24 cellular contexts compared by ENCODE assay signal in genomic region chr1:152932170-152932811, GRCh38. TPM values are rescaled to one million over a fixed set of nuclear protein-coding genes. Genes with fewer than 3 reads are reported as not detected.
DNase-seq lines count a peak whose midpoint lies in the region; ATAC-seq, FAIRE-seq and TF ChIP-seq lines count a peak whose summit lies in the region.
"Had no signal": no experiment of that assay in that cellular context is flagged by ENCODE, and none has a peak within 500 bp of the region (broad histone marks: within the 10 kb centered on the region; RNA-seq: fewer than 3 reads in every experiment).

No MANE protein-coding gene starts in this region.

- no peak overlapping the region for H2AFZ ChIP-seq in K562 (ENCODE audit: low read depth, low read length)
- no peak overlapping the region for H2AFZ ChIP-seq in Karpas-422 (ENCODE audit: low read length)

- FAIRE-seq in K562 (lab: Jason Lieb, UNC): no peak
- FAIRE-seq: GM12892 had no signal

- H3K27ac ChIP-seq in K562 (ENCODE audit: extremely low read depth, low read depth, low read length): no peak overlapping the region
- no peak overlapping the region for H3K27ac ChIP-seq in esophagus muscularis mucosa (replicated peaks in 1 of 4)
- H3K27ac ChIP-seq in upper lobe of left lung: no peak overlapping the region
- H3K27ac ChIP-seq in Karpas-422 (ENCODE audit: low read length): no peak overlapping the region
- H3K27ac ChIP-seq: 22Rv1, BLaER1, Peyer's patch, SJCRH30 had no signal

- no peak for TF ChIP-seq RAD21 in K562 (CRISPR knock-in tag; conservative IDR thresholded peaks at IDR 0.05 in 1 of 2, IDR thresholded peaks at IDR 0.05 in 1 of 2)

- BruUV-seq in K562 (replicated peaks; lab: Mats Ljungman, UMichigan): no TSS peak

- H4K20me1 ChIP-seq in K562 (replicated peaks; ENCODE audit: control insufficient read depth, insufficient read depth, low read length): no peaks in the 10 kb centered on the region
- no peaks in the 10 kb centered on the region for H4K20me1 ChIP-seq in Karpas-422 (ENCODE audit: insufficient read depth, low read depth, low read length)
- H4K20me1 ChIP-seq: BLaER1 had no signal

- DNase-seq in NCI-H2107 treated with DMSO at 0.1 percent for 48 hours (lab: John Stamatoyannopoulos, UW; ENCODE audit: unreplicated experiment): peak; percentile 76
- DNase-seq in NCI-H2107 (lab: John Stamatoyannopoulos, UW): no peak
- DNase-seq in K562 (ENCODE audit: extremely low read depth in 1 of 4, low spot score in 3 of 4): no peak
- DNase-seq in esophagus muscularis mucosa (ENCODE audit: extremely low spot score): peak; percentile 75
- DNase-seq in upper lobe of left lung: no peak
- no peak for DNase-seq in NK-92 treated with Interleukin-12 subunit alpha and Interleukin-12 subunit beta, amount 100 ng/mL, for 24 hours (lab: John Stamatoyannopoulos, UW)
- DNase-seq in Karpas-422: no peak
- no peak for DNase-seq in NCI-H526 (lab: John Stamatoyannopoulos, UW)
- DNase-seq: ACHN; CD4-positive, alpha-beta T cell; COR-L47; H7; Kasumi-1; MG63; NCI-H1694 treated with DMSO at 0.1 percent for 48 hours; NCI-H446; NCI-H69; Peyer's patch; SJCRH30 had no signal

- H3K27me3 ChIP-seq in K562 (ENCODE audit: control insufficient read depth in 2 of 2, insufficient read depth in 2 of 2, low read length in 2 of 2) (no peaks in the 10 kb centered on the region), esophagus muscularis mucosa (no peaks in the 10 kb centered on the region), upper lobe of left lung (no peaks in the 10 kb centered on the region), Karpas-422 (ENCODE audit: low read length) (no peaks in the 10 kb centered on the region)
- H3K27me3 ChIP-seq: BLaER1, Peyer's patch, SJCRH30 had no signal

- TF ChIP-seq CTCF in K562 (IDR thresholded peaks at IDR 0.05 in 2 of 3, conservative IDR thresholded peaks at IDR 0.05 in 1 of 3; ENCODE audit: insufficient read depth in 2 of 3, low read depth in 1 of 3, low read length in 3 of 3) (no peak), esophagus muscularis mucosa (IDR thresholded peaks at IDR 0.05) (no peak), upper lobe of left lung (IDR thresholded peaks at IDR 0.05) (no peak)

- 0% methylated on average over 4 of the region's 4 CpGs for WGBS in K562 (ENCODE audit: insufficient coverage, low coverage, missing lambda C conversion rate)
- 87% methylated on average over 4 of the region's 4 CpGs for WGBS in esophagus muscularis mucosa
- 40 to 58% methylated on average over 4 of the region's 4 CpGs for WGBS in upper lobe of left lung, 2 donors

- TF ChIP-seq POLR2A in K562 (conservative IDR thresholded peaks at IDR 0.05): no peak
- no peak for TF ChIP-seq POLR2A in esophagus muscularis mucosa (IDR thresholded peaks at IDR 0.05; ENCODE audit: low read depth)
- TF ChIP-seq POLR2A in upper lobe of left lung (IDR thresholded peaks at IDR 0.05): no peak

- intact Hi-C loops in K562 (cut with micrococcal nuclease) (no loop called here), esophagus muscularis mucosa (cut with DNase I) (no loop called here)

- no peaks in the 10 kb centered on the region for H3K79me2 ChIP-seq in K562 (ENCODE audit: control insufficient read depth, insufficient read depth, low read length)
- no peaks in the 10 kb centered on the region for H3K79me2 ChIP-seq in Karpas-422 (ENCODE audit: low read length)

- ATAC-seq in K562: no peak
- peak; percentile 24 to 63 for ATAC-seq in upper lobe of left lung (ENCODE audit: low FRiP score in 2 of 2)

- H3K36me3 ChIP-seq in K562 (ENCODE audit: control insufficient read depth, insufficient read depth, low read length): no peaks in the 10 kb centered on the region
- H3K36me3 ChIP-seq in esophagus muscularis mucosa: no peaks in the 10 kb centered on the region
- no peaks in the 10 kb centered on the region for H3K36me3 ChIP-seq in upper lobe of left lung
- no peaks in the 10 kb centered on the region for H3K36me3 ChIP-seq in Karpas-422 (ENCODE audit: insufficient read depth, low read length)
- H3K36me3 ChIP-seq: BLaER1, MG63, Peyer's patch, SJCRH30 had no signal

- H3K9me3 ChIP-seq in K562 (replicated peaks; ENCODE audit: control insufficient read depth, insufficient read depth, low read depth, low read length) (no peaks in the 10 kb centered on the region), esophagus muscularis mucosa (no peaks in the 10 kb centered on the region), upper lobe of left lung (no peaks in the 10 kb centered on the region), Karpas-422 (ENCODE audit: low read length) (no peaks in the 10 kb centered on the region)
- H3K9me3 ChIP-seq: BLaER1, MG63, Peyer's patch, SJCRH30 had no signal

- H3K9me2 ChIP-seq in Karpas-422 (replicated peaks; ENCODE audit: insufficient read depth, low read length): no peaks in the 10 kb centered on the region

- no peak overlapping the region for H3K9ac ChIP-seq in K562 (ENCODE audit: insufficient read depth in 1 of 2, low read depth in 2 of 2, low read length in 2 of 2)
- no peak overlapping the region for H3K9ac ChIP-seq in Karpas-422 (ENCODE audit: low read length)
- H3K9ac ChIP-seq: BLaER1 had no signal

- in situ Hi-C loops in K562 (cut with MboI): no loop called here

- H3K4me3 ChIP-seq in K562: no peak overlapping the region
- H3K4me3 ChIP-seq in esophagus muscularis mucosa: no peak overlapping the region
- H3K4me3 ChIP-seq in upper lobe of left lung: no peak overlapping the region
- H3K4me3 ChIP-seq in Karpas-422 (ENCODE audit: low read length): no peak overlapping the region
- H3K4me3 ChIP-seq: BLaER1, MG63, Peyer's patch, SJCRH30 had no signal

- H3K9me1 ChIP-seq in K562 (ENCODE audit: control insufficient read depth, insufficient read depth, low read length): no peaks in the 10 kb centered on the region

- CTCF ChIA-PET in K562 (lab: Yijun Ruan, JAX; ENCODE audit: low intra/inter-chr PET ratio): no interaction called here

- POLR2A ChIA-PET in K562 (lab: Yijun Ruan, JAX): interaction anchor here (0.8 kb wide), 1 partner anchor 702 kb away, joined by 3 read pairs; no protein-coding TSS in a partner anchor

- TF ChIP-seq EP300 in K562 (IDR thresholded peaks at IDR 0.05; ENCODE audit: low read length) (no peak), esophagus muscularis mucosa (IDR thresholded peaks at IDR 0.05) (no peak), upper lobe of left lung (IDR thresholded peaks at IDR 0.05) (no peak)

- H3K4me1 ChIP-seq in K562 (replicated peaks in 1 of 2; ENCODE audit: control insufficient read depth in 2 of 2, insufficient read depth in 2 of 2, low read length in 2 of 2) (no peaks in the 10 kb centered on the region), esophagus muscularis mucosa (no peaks in the 10 kb centered on the region), upper lobe of left lung (no peaks in the 10 kb centered on the region), Karpas-422 (ENCODE audit: low read length) (no peaks in the 10 kb centered on the region)
- H3K4me1 ChIP-seq: BLaER1, Peyer's patch, SJCRH30 had no signal

- H3K4me2 ChIP-seq in K562 (ENCODE audit: insufficient read depth, low read length) (no peak overlapping the region), Karpas-422 (ENCODE audit: low read depth, low read length, poor library complexity, severe bottlenecking) (no peak overlapping the region)
- H3K4me2 ChIP-seq: BLaER1 had no signal

RNA-seq across cellular contexts. Expression of gene SPRR5, which starts 14.7 kb away (rescaled TPM):
- total RNA-seq in K562 (2011; cell fraction: chromatin; rRNA removed; ENCODE audit: low replicate concordance): not detected in 2 replicates
- not detected in 2 replicates for total RNA-seq in K562 (2011; cell fraction: nucleolus; rRNA removed)
- not detected in 2 replicates for total RNA-seq in K562 (2011; cell fraction: nucleoplasm; rRNA removed)
- not detected in 2 replicates for total RNA-seq in K562 (2014; rRNA removed)
- not detected in 2 replicates for total RNA-seq in K562 (2014; rRNA removed; fragmentation: Illumina TruSeq; extraction: Trizol)
- total RNA-seq in K562 (2015; rRNA removed; fragmentation: Illumina TruSeq; extraction: Trizol): not detected in 2 replicates
- total RNA-seq in K562 (2021): not detected in 2 replicates
- not detected in 2 replicates for polyA plus RNA-seq in K562 (2011; rRNA removed)
- not detected in 2 replicates for polyA plus RNA-seq in K562 (2011; cell fraction: cytosol; rRNA removed)
- not detected in 2 replicates for polyA plus RNA-seq in K562 (2011; cell fraction: nucleus; rRNA removed)
- polyA plus RNA-seq in K562 (2012): not detected in 2 replicates
- not detected in 2 replicates for polyA plus RNA-seq in K562 (2014; fragmentation: Illumina TruSeq; extraction: Trizol)
- not detected for polyA plus RNA-seq in K562 (2014; fragmentation: Nextera tagmentation; extraction: Ambion mirVana)
- not detected in 2 replicates for polyA plus RNA-seq in K562 (2014; rRNA removed)
- not detected in 2 replicates for polyA minus RNA-seq in K562 (2011; rRNA and poly(A)+ RNA removed)
- not detected in 2 replicates for polyA minus RNA-seq in K562 (2011; cell fraction: cytosol; rRNA and poly(A)+ RNA removed)
- not detected in 2 replicates for polyA minus RNA-seq in K562 (2011; cell fraction: nucleus; rRNA and poly(A)+ RNA removed)
- total RNA-seq in esophagus muscularis mucosa: not detected
- not detected for total RNA-seq in upper lobe of left lung
- total RNA-seq in Karpas-422 (2014; rRNA removed; shearing (Covaris generic); ENCODE audit: low replicate concordance): not detected in 2 replicates
- total RNA-seq: CD4-positive, alpha-beta T cell; G401; H7; Peyer's patch; SJCRH30 had no signal
- polyA plus RNA-seq: IgD-negative memory B cell had no signal

RNA-seq across cellular contexts. Expression of gene IVL, which starts 23.9 kb away (rescaled TPM):
- total RNA-seq in K562 (2011; cell fraction: chromatin; rRNA removed; ENCODE audit: low replicate concordance): not detected in 2 replicates
- total RNA-seq in K562 (2011; cell fraction: nucleolus; rRNA removed): not detected in 2 replicates
- not detected in 2 replicates for total RNA-seq in K562 (2011; cell fraction: nucleoplasm; rRNA removed)
- total RNA-seq in K562 (2014; rRNA removed): not detected in 2 replicates
- total RNA-seq in K562 (2014; rRNA removed; fragmentation: Illumina TruSeq; extraction: Trizol): not detected in 2 replicates
- total RNA-seq in K562 (2015; rRNA removed; fragmentation: Illumina TruSeq; extraction: Trizol): not detected in 2 replicates
- not detected in 2 replicates for total RNA-seq in K562 (2021)
- not detected in 2 replicates for polyA plus RNA-seq in K562 (2011; rRNA removed)
- polyA plus RNA-seq in K562 (2011; cell fraction: cytosol; rRNA removed): not detected in 2 replicates
- polyA plus RNA-seq in K562 (2011; cell fraction: nucleus; rRNA removed): not detected in 2 replicates
- polyA plus RNA-seq in K562 (2012): not detected in 2 replicates
- not detected in 2 replicates for polyA plus RNA-seq in K562 (2014; fragmentation: Illumina TruSeq; extraction: Trizol)
- polyA plus RNA-seq in K562 (2014; fragmentation: Nextera tagmentation; extraction: Ambion mirVana): not detected
- not detected in 2 replicates for polyA plus RNA-seq in K562 (2014; rRNA removed)
- not detected in 2 replicates for polyA minus RNA-seq in K562 (2011; rRNA and poly(A)+ RNA removed)
- polyA minus RNA-seq in K562 (2011; cell fraction: cytosol; rRNA and poly(A)+ RNA removed): not detected in 2 replicates
- not detected in 2 replicates for polyA minus RNA-seq in K562 (2011; cell fraction: nucleus; rRNA and poly(A)+ RNA removed)
- total RNA-seq in esophagus muscularis mucosa: not detected
- total RNA-seq in upper lobe of left lung: under 1 TPM in 4 of 6 donors, not detected in 2; 0.23 to 0.69 (median 0.35) TPM
- total RNA-seq in Karpas-422 (2014; rRNA removed; shearing (Covaris generic); ENCODE audit: low replicate concordance): not detected in 2 replicates
- total RNA-seq: CD4-positive, alpha-beta T cell; G401; H7; Peyer's patch; SJCRH30 had no signal
- polyA plus RNA-seq: IgD-negative memory B cell had no signal

RNA-seq across cellular contexts. Expression of gene SPRR4, which starts 38.2 kb away (rescaled TPM):
- not detected in 2 replicates for total RNA-seq in K562 (2011; cell fraction: chromatin; rRNA removed; ENCODE audit: low replicate concordance)
- total RNA-seq in K562 (2011; cell fraction: nucleolus; rRNA removed): not detected in 2 replicates
- not detected in 2 replicates for total RNA-seq in K562 (2011; cell fraction: nucleoplasm; rRNA removed)
- not detected in 2 replicates for total RNA-seq in K562 (2014; rRNA removed)
- total RNA-seq in K562 (2014; rRNA removed; fragmentation: Illumina TruSeq; extraction: Trizol): not detected in 2 replicates
- total RNA-seq in K562 (2015; rRNA removed; fragmentation: Illumina TruSeq; extraction: Trizol): not detected in 2 replicates
- not detected in 2 replicates for total RNA-seq in K562 (2021)
- polyA plus RNA-seq in K562 (2011; rRNA removed): not detected in 2 replicates
- not detected in 2 replicates for polyA plus RNA-seq in K562 (2011; cell fraction: cytosol; rRNA removed)
- not detected in 2 replicates for polyA plus RNA-seq in K562 (2011; cell fraction: nucleus; rRNA removed)
- polyA plus RNA-seq in K562 (2012): not detected in 2 replicates
- not detected in 2 replicates for polyA plus RNA-seq in K562 (2014; fragmentation: Illumina TruSeq; extraction: Trizol)
- polyA plus RNA-seq in K562 (2014; fragmentation: Nextera tagmentation; extraction: Ambion mirVana): not detected
- not detected in 2 replicates for polyA plus RNA-seq in K562 (2014; rRNA removed)
- polyA minus RNA-seq in K562 (2011; rRNA and poly(A)+ RNA removed): not detected in 2 replicates
- not detected in 2 replicates for polyA minus RNA-seq in K562 (2011; cell fraction: cytosol; rRNA and poly(A)+ RNA removed)
- polyA minus RNA-seq in K562 (2011; cell fraction: nucleus; rRNA and poly(A)+ RNA removed): not detected in 2 replicates
- not detected for total RNA-seq in esophagus muscularis mucosa
- not detected for total RNA-seq in upper lobe of left lung
- not detected in 2 replicates for total RNA-seq in Karpas-422 (2014; rRNA removed; shearing (Covaris generic); ENCODE audit: low replicate concordance)
- total RNA-seq: CD4-positive, alpha-beta T cell; G401; H7; Peyer's patch; SJCRH30 had no signal
- polyA plus RNA-seq: IgD-negative memory B cell had no signal

RNA-seq across cellular contexts. Expression of gene SPRR1A, which starts 51.6 kb away (rescaled TPM):
- not detected in 2 replicates for total RNA-seq in K562 (2011; cell fraction: chromatin; rRNA removed; ENCODE audit: low replicate concordance)
- total RNA-seq in K562 (2011; cell fraction: nucleolus; rRNA removed): not detected in 2 replicates
- total RNA-seq in K562 (2011; cell fraction: nucleoplasm; rRNA removed): not detected in 2 replicates
- not detected in 2 replicates for total RNA-seq in K562 (2014; rRNA removed)
- total RNA-seq in K562 (2014; rRNA removed; fragmentation: Illumina TruSeq; extraction: Trizol): not detected in 2 replicates
- not detected in 2 replicates for total RNA-seq in K562 (2015; rRNA removed; fragmentation: Illumina TruSeq; extraction: Trizol)
- not detected in 2 replicates for total RNA-seq in K562 (2021)
- not detected in 2 replicates for polyA plus RNA-seq in K562 (2011; rRNA removed)
- polyA plus RNA-seq in K562 (2011; cell fraction: cytosol; rRNA removed): not detected in 2 replicates
- not detected in 2 replicates for polyA plus RNA-seq in K562 (2011; cell fraction: nucleus; rRNA removed)
- not detected in 2 replicates for polyA plus RNA-seq in K562 (2012)
- polyA plus RNA-seq in K562 (2014; fragmentation: Illumina TruSeq; extraction: Trizol): not detected in 2 replicates
- polyA plus RNA-seq in K562 (2014; fragmentation: Nextera tagmentation; extraction: Ambion mirVana): not detected
- not detected in 2 replicates for polyA plus RNA-seq in K562 (2014; rRNA removed)
- polyA minus RNA-seq in K562 (2011; rRNA and poly(A)+ RNA removed): not detected in 2 replicates
- not detected in 2 replicates for polyA minus RNA-seq in K562 (2011; cell fraction: cytosol; rRNA and poly(A)+ RNA removed)
- not detected in 2 replicates for polyA minus RNA-seq in K562 (2011; cell fraction: nucleus; rRNA and poly(A)+ RNA removed)
- total RNA-seq in esophagus muscularis mucosa: not detected
- total RNA-seq in upper lobe of left lung: not detected
- not detected in 2 replicates for total RNA-seq in Karpas-422 (2014; rRNA removed; shearing (Covaris generic); ENCODE audit: low replicate concordance)
- total RNA-seq: CD4-positive, alpha-beta T cell; G401; H7; Peyer's patch; SJCRH30 had no signal
- polyA plus RNA-seq: IgD-negative memory B cell had no signal

RNA-seq across cellular contexts. Expression of gene SMCP, which starts 54.2 kb away (rescaled TPM):
- not detected in 2 replicates for total RNA-seq in K562 (2011; cell fraction: chromatin; rRNA removed; ENCODE audit: low replicate concordance)
- not detected in 2 replicates for total RNA-seq in K562 (2011; cell fraction: nucleolus; rRNA removed)
- total RNA-seq in K562 (2011; cell fraction: nucleoplasm; rRNA removed): not detected in 2 replicates
- total RNA-seq in K562 (2014; rRNA removed) (not detected in 2 replicates), K562 (2014; rRNA removed; fragmentation: Illumina TruSeq; extraction: Trizol) (not detected in 2 replicates), K562 (2015; rRNA removed; fragmentation: Illumina TruSeq; extraction: Trizol) (not detected in 2 replicates), K562 (2021) (not detected in 2 replicates), esophagus muscularis mucosa (not detected), upper lobe of left lung (not detected)
- polyA plus RNA-seq in K562 (2011; rRNA removed) (not detected in 2 replicates), K562 (2014; fragmentation: Illumina TruSeq; extraction: Trizol) (not detected in 2 replicates), K562 (2014; fragmentation: Nextera tagmentation; extraction: Ambion mirVana) (not detected), K562 (2014; rRNA removed) (not detected in 2 replicates)
- polyA plus RNA-seq in K562 (2011; cell fraction: cytosol; rRNA removed): not detected in 2 replicates
- polyA plus RNA-seq in K562 (2011; cell fraction: nucleus; rRNA removed): not detected in 2 replicates
- not detected in 2 replicates for polyA plus RNA-seq in K562 (2012)
- not detected in 2 replicates for polyA minus RNA-seq in K562 (2011; rRNA and poly(A)+ RNA removed)
- not detected in 2 replicates for polyA minus RNA-seq in K562 (2011; cell fraction: cytosol; rRNA and poly(A)+ RNA removed)
- not detected in 2 replicates for polyA minus RNA-seq in K562 (2011; cell fraction: nucleus; rRNA and poly(A)+ RNA removed)
- total RNA-seq in Karpas-422 (2014; rRNA removed; shearing (Covaris generic); ENCODE audit: low replicate concordance): not detected in 2 replicates
- total RNA-seq: CD4-positive, alpha-beta T cell; G401; H7; Peyer's patch; SJCRH30 had no signal
- polyA plus RNA-seq: IgD-negative memory B cell had no signal

Comparison
In these comparisons a context has a peak if more than half of its experiments do, and no peak if none do; other contexts are left out.
1. DNase-seq: peak in NCI-H2107 treated with DMSO at 0.1 percent for 48 hours (single experiment) and esophagus muscularis mucosa (single experiment); none in NCI-H2107 (single experiment), K562 (0 of 4), upper lobe of left lung (0 of 2), NK-92 treated with Interleukin-12 subunit alpha and Interleukin-12 subunit beta, amount 100 ng/mL, for 24 hours (single experiment), Karpas-422 (single experiment) and NCI-H526 (0 of 2).